Comparison of ENCODE assay signal across 14 cellular contexts in genomic region chr3:171357721-171358120, GRCh38.
DNase-seq lines count a peak whose midpoint lies in the region; ATAC-seq and TF ChIP-seq lines count a peak whose summit lies in the region.
"Had no signal": no experiment of that assay in that cellular context is flagged by ENCODE, and none has a peak within 500 bp of the region (broad histone marks: within the 10 kb centered on the region; RNA-seq: fewer than 3 reads in every experiment).

No MANE protein-coding gene starts in this region.

- H3K23me2 ChIP-seq in H9 (ENCODE audit: insufficient read length, low read depth, low read length, poor library complexity, severe bottlenecking): no peaks in the 10 kb centered on the region

- H2BK5ac ChIP-seq in H9 (ENCODE audit: insufficient read length, low read length): no peak overlapping the region

- H4K91ac ChIP-seq in H9 (ENCODE audit: insufficient read length, low read depth, low read length): no peak overlapping the region

- H3K36me3 ChIP-seq in hepatocyte (replicated peaks; ENCODE audit: insufficient read depth, low read depth): no peaks in the 10 kb centered on the region

- H3K27me3 Mint-ChIP-seq in Calu3 (ENCODE audit: unreplicated experiment): no peaks in the 10 kb centered on the region
- no peaks in the 10 kb centered on the region for H3K27me3 Mint-ChIP-seq in H9 (ENCODE audit: low read depth)
- H3K27me3 Mint-ChIP-seq in activated CD8-positive, alpha-beta memory T cell treated with anti-CD3 and anti-CD28 coated beads, Interleukin-2, amount 10 ng/mL, durations not matched to agents 7 days and 5 days: no peaks in the 10 kb centered on the region

- no peak overlapping the region for H3K4ac ChIP-seq in H9 (ENCODE audit: low read depth, low read length)

- CTCF ChIA-PET in Calu3 (lab: Charles Lee): interaction anchor here (0.7 kb wide), 1 partner anchor 21 kb away, joined by 5 read pairs; no protein-coding TSS in a partner anchor
- CTCF ChIA-PET in activated CD8-positive, alpha-beta memory T cell treated with anti-CD3 and anti-CD28 coated beads, Interleukin-2, amount 10 ng/mL, durations not matched to agents 7 days and 5 days (lab: Charles Lee): no interaction called here

- H3K27ac ChIP-seq in H9 (ENCODE audit: insufficient read length, low read depth, low read length) (no peak overlapping the region), hepatocyte (peak overlapping the region; percentile 53)
- H3K27ac ChIP-seq: A549 had no signal

- H3K9me2 ChIP-seq in hepatocyte (replicated peaks; ENCODE audit: insufficient read depth): no peaks in the 10 kb centered on the region

- no peak overlapping the region for H3K14ac ChIP-seq in H9 (ENCODE audit: insufficient read depth, low read length)

- no peak overlapping the region for H4K5ac ChIP-seq in H9 (ENCODE audit: insufficient read length, low read depth, low read length)

- no peak overlapping the region for H3T11ph ChIP-seq in H9 (ENCODE audit: low read length)

- H3K18ac ChIP-seq in H9 (ENCODE audit: insufficient read length, low read depth, low read length): no peak overlapping the region

- WGBS in H9 (ENCODE audit: extremely low coverage, insufficient read length, low lambda C conversion rate): no CpG with 5 or more reads among the region's 8 CpGs
- WGBS in hepatocyte (ENCODE audit: low lambda C conversion rate, missing lambda C conversion rate): 91% methylated on average over 8 of the region's 8 CpGs

- H2AFZ ChIP-seq in H9 (ENCODE audit: low read length) (no peak overlapping the region), hepatocyte (no peak overlapping the region)

- H2BK15ac ChIP-seq in H9 (ENCODE audit: low read depth, low read length): no peak overlapping the region

- DNase-seq in Calu3: no peak
- DNase-seq in H9: no peak
- DNase-seq in dermis blood vessel endothelial cell: peak; percentile 75
- DNase-seq in hepatocyte (ENCODE audit: low spot score): no peak
- no peak for DNase-seq in activated CD8-positive, alpha-beta memory T cell treated with anti-CD3 and anti-CD28 coated beads, Interleukin-2, amount 10 ng/mL, durations not matched to agents 7 days and 5 days
- DNase-seq in GM10266 (ENCODE audit: extremely low spot score): no peak
- DNase-seq: CD8-positive, alpha-beta T cell; COR-L47; DMS53; GF-D8 had no signal

- no peak overlapping the region for H3K23ac ChIP-seq in H9 (ENCODE audit: insufficient read length, low read depth, low read length)

- no peak for TF ChIP-seq CTCF in Calu3 (IDR thresholded peaks at IDR 0.05; ENCODE audit: unreplicated experiment)
- TF ChIP-seq CTCF in H9 (conservative IDR thresholded peaks at IDR 0.05): no peak
- TF ChIP-seq CTCF in hepatocyte (IDR thresholded peaks at IDR 0.05; ENCODE audit: poor library complexity): no peak
- no peak for TF ChIP-seq CTCF in GM10266 (IDR thresholded peaks at IDR 0.05; ENCODE audit: control insufficient read depth, insufficient read depth, low read depth, missing control alignments)

- H2AK5ac ChIP-seq in H9 (ENCODE audit: insufficient read length, low read length): no peak overlapping the region

- H3K4me3 Mint-ChIP-seq in Calu3 (ENCODE audit: low read depth, unreplicated experiment): no peak overlapping the region
- H3K4me3 Mint-ChIP-seq in H9: no peak overlapping the region
- no peak overlapping the region for H3K4me3 Mint-ChIP-seq in activated CD8-positive, alpha-beta memory T cell treated with anti-CD3 and anti-CD28 coated beads, Interleukin-2, amount 10 ng/mL, durations not matched to agents 7 days and 5 days
- H3K4me3 Mint-ChIP-seq: CD14-positive monocyte; CD8-positive, alpha-beta T cell had no signal

- H3K27me3 ChIP-seq in H9 (ENCODE audit: insufficient read depth, low read length): no peaks in the 10 kb centered on the region
- H3K27me3 ChIP-seq in hepatocyte: no peaks in the 10 kb centered on the region

- no peaks in the 10 kb centered on the region; the same call in 1 of the 2 replicates for H3K4me1 ChIP-seq in H9 (ENCODE audit: insufficient read depth, low read length)
- H3K4me1 ChIP-seq in hepatocyte (ENCODE audit: insufficient read depth): peaks cover 32% of the 10 kb centered on the region
- H3K4me1 ChIP-seq: A549 had no signal

- H3K79me2 ChIP-seq in H9 (ENCODE audit: insufficient read depth, low read length) (peaks cover 7% of the 10 kb centered on the region; the same call in 1 of the 2 replicates), hepatocyte (peaks cover 28% of the 10 kb centered on the region)

- H4K20me1 ChIP-seq in H9 (ENCODE audit: control insufficient read depth, insufficient read depth, insufficient read length) (no peaks in the 10 kb centered on the region), hepatocyte (ENCODE audit: insufficient read depth, poor library complexity, severe bottlenecking) (no peaks in the 10 kb centered on the region)

- H3K4me3 ChIP-seq in hepatocyte: no peak overlapping the region
- H3K4me3 ChIP-seq: A549 had no signal

- no peak overlapping the region for H2BK12ac ChIP-seq in H9 (ENCODE audit: insufficient read length, low read depth, low read length)

- H2BK20ac ChIP-seq in H9 (ENCODE audit: low read depth, low read length, poor library complexity, severe bottlenecking): no peak overlapping the region

- H3K36me3 Mint-ChIP-seq in Calu3 (ENCODE audit: insufficient read depth, unreplicated experiment) (peaks cover 8% of the 10 kb centered on the region), H9 (ENCODE audit: insufficient read depth in 1 of 3, low read depth in 3 of 3) (no peaks in the 10 kb centered on the region)
- H3K36me3 Mint-ChIP-seq in activated CD8-positive, alpha-beta memory T cell treated with anti-CD3 and anti-CD28 coated beads, Interleukin-2, amount 10 ng/mL, durations not matched to agents 7 days and 5 days: peaks cover 1% of the 10 kb centered on the region
- H3K36me3 Mint-ChIP-seq: CD14-positive monocyte had no signal

- intact Hi-C loops in Calu3 (cut with micrococcal nuclease; ENCODE audit: unreplicated experiment): loop anchor here (2.0 to 10.0 kb wide), 5 partner anchors 95 to 207 kb away; partner anchors contain the start of gene TNIK

- peak overlapping the region; percentile 78 for H3K27ac Mint-ChIP-seq in Calu3 (ENCODE audit: unreplicated experiment)
- H3K27ac Mint-ChIP-seq in H9: 0 out of 7 replicates have a peak overlapping the region, but pooled peaks of 2 of the 3 experiments have one; percentile 20 to 60
- H3K27ac Mint-ChIP-seq in activated CD8-positive, alpha-beta memory T cell treated with anti-CD3 and anti-CD28 coated beads, Interleukin-2, amount 10 ng/mL, durations not matched to agents 7 days and 5 days: no peak overlapping the region
- H3K27ac Mint-ChIP-seq: CD14-positive monocyte; CD8-positive, alpha-beta T cell had no signal

- H3K9ac ChIP-seq in H9 (ENCODE audit: extremely low read depth, insufficient read length, low read length): no peak overlapping the region

- no peak overlapping the region for H2BK120ac ChIP-seq in H9 (ENCODE audit: low read depth, low read length, poor library complexity, severe bottlenecking)

- H3K56ac ChIP-seq in H9 (ENCODE audit: insufficient read length, low read depth, low read length): no peak overlapping the region

- H3K4me2 ChIP-seq in H9 (ENCODE audit: insufficient read depth, insufficient read length, low read length) (no peak overlapping the region), hepatocyte (no peak overlapping the region)
- H3K4me2 ChIP-seq: A549 had no signal

- no peak overlapping the region for H4K8ac ChIP-seq in H9 (replicated peaks; ENCODE audit: insufficient read length, low read depth, low read length)

- H3K4me1 Mint-ChIP-seq in Calu3 (ENCODE audit: low read depth, unreplicated experiment) (peaks cover 73% of the 10 kb centered on the region), H9 (peaks cover 18 to 25% of the 10 kb centered on the region in 2 experiments)
- H3K4me1 Mint-ChIP-seq in activated CD8-positive, alpha-beta memory T cell treated with anti-CD3 and anti-CD28 coated beads, Interleukin-2, amount 10 ng/mL, durations not matched to agents 7 days and 5 days: peaks cover 4% of the 10 kb centered on the region

- H3K9me3 Mint-ChIP-seq in Calu3 (ENCODE audit: low read depth, unreplicated experiment) (no peaks in the 10 kb centered on the region), H9 (no peaks in the 10 kb centered on the region)
- H3K9me3 Mint-ChIP-seq in activated CD8-positive, alpha-beta memory T cell treated with anti-CD3 and anti-CD28 coated beads, Interleukin-2, amount 10 ng/mL, durations not matched to agents 7 days and 5 days (ENCODE audit: low read depth): no peaks in the 10 kb centered on the region
- H3K9me3 Mint-ChIP-seq: CD8-positive, alpha-beta T cell had no signal

- no peaks in the 10 kb centered on the region for H3K79me1 ChIP-seq in H9 (ENCODE audit: insufficient read depth, low read depth, low read length, poor library complexity, severe bottlenecking)

- no peak for ATAC-seq in activated CD8-positive, alpha-beta memory T cell treated with anti-CD3 and anti-CD28 coated beads, Interleukin-2, amount 10 ng/mL, durations not matched to agents 7 days and 5 days
- no peak for ATAC-seq in activated CD4-positive, CD25-positive, alpha-beta regulatory T cell treated with anti-CD3 and anti-CD28 coated beads, Interleukin-2, amount 50 U/mL, for 24 hours
- ATAC-seq: A549; CD8-positive, alpha-beta T cell; HCT116 had no signal

- no peaks in the 10 kb centered on the region for H3K9me3 ChIP-seq in H9 (ENCODE audit: control insufficient read depth, low read depth, low read length)
- H3K9me3 ChIP-seq in hepatocyte (ENCODE audit: low read depth): no peaks in the 10 kb centered on the region
- H3K9me3 ChIP-seq: A549 had no signal

- BruUV-seq in Calu3 (replicated peaks; lab: Mats Ljungman, UMichigan): no TSS peak
